Comparison of ENCODE assay signal across 8 cellular contexts in genomic region chr7:11427686-11428273, GRCh38.
DNase-seq lines count a peak whose midpoint lies in the region; ATAC-seq, FAIRE-seq and TF ChIP-seq lines count a peak whose summit lies in the region.

No MANE protein-coding gene starts in this region.

- no peak overlapping the region for H3K27ac Mint-ChIP-seq in nephron progenitor cell

- TF ChIP-seq CTCF in IMR-90 (conservative IDR thresholded peaks at IDR 0.05; ENCODE audit: low read depth, low read length) (peak; percentile 68), nephron progenitor cell (IDR thresholded peaks at IDR 0.05) (peak; percentile 77)

- CTCF ChIA-PET in IMR-90 (lab: Yijun Ruan, JAX) = no interaction called here

- no peak overlapping the region for H3K18ac ChIP-seq in IMR-90 (ENCODE audit: low read depth, low read length)

- no peak overlapping the region for H3K23ac ChIP-seq in IMR-90 (ENCODE audit: low read depth, low read length)

- H2BK5ac ChIP-seq in IMR-90 (ENCODE audit: low read depth, low read length, poor library complexity, severe bottlenecking) = no peak overlapping the region

- H3K79me1 ChIP-seq in IMR-90 (ENCODE audit: low read depth in 1 of 2, low read length in 2 of 2) = no peaks in the 10 kb centered on the region

- H2AFZ ChIP-seq in IMR-90 (replicated peaks; ENCODE audit: low read length, poor library complexity) = no peak overlapping the region

- TF ChIP-seq POLR2A in IMR-90 (IDR thresholded peaks at IDR 0.05; ENCODE audit: low read depth, low read length) = no peak

- no peak overlapping the region for H2AK9ac ChIP-seq in IMR-90 (replicated peaks; ENCODE audit: low read depth, low read length, poor library complexity)

- DNase-seq in CD1c-positive myeloid dendritic cell (ENCODE audit: extremely low spot score) (peak; percentile 73), IMR-90 (peak; percentile 56), OCI-M2 (lab: John Stamatoyannopoulos, UW; ENCODE audit: unreplicated experiment) (peak; percentile 11), nephron progenitor cell (peak; percentile 16)
- DNase-seq in central memory CD4-positive, alpha-beta T cell = no peak

- H2BK120ac ChIP-seq in IMR-90 (ENCODE audit: low read depth, low read length) = no peak overlapping the region

- TF ChIP-seq RAD21 in IMR-90 (IDR thresholded peaks at IDR 0.05; ENCODE audit: low read length) = peak; percentile 64

- H3K4me3 Mint-ChIP-seq in nephron progenitor cell = no peak overlapping the region

- no peaks in the 10 kb centered on the region for H3K9me3 Mint-ChIP-seq in nephron progenitor cell

- H2BK15ac ChIP-seq in IMR-90 (ENCODE audit: low read depth, low read length) = no peak overlapping the region

- no peak overlapping the region for H4K5ac ChIP-seq in IMR-90 (ENCODE audit: low read depth, low read length)

- peak; percentile 71 for ATAC-seq in GM18909 (IDR thresholded peaks at IDR 0.05; ENCODE audit: poor library complexity, unreplicated experiment)
- ATAC-seq in IMR-90 (ENCODE audit: low read depth) = peak; percentile 73
- no peak for ATAC-seq in HG03139 (IDR thresholded peaks at IDR 0.05; ENCODE audit: unreplicated experiment)

- no peak overlapping the region for H2BK20ac ChIP-seq in IMR-90 (ENCODE audit: low read depth, low read length)

- dilution Hi-C loops in IMR-90 (cut with HindIII; ENCODE audit: low sequenced_read_pairs, unreplicated experiment) = no loop called here

- no peaks in the 10 kb centered on the region for H4K20me1 ChIP-seq in IMR-90 (ENCODE audit: insufficient read depth, low read length)

- no peak overlapping the region for H3K4me3 ChIP-seq in IMR-90 (ENCODE audit: insufficient read depth, low read depth, low read length)

- no peak overlapping the region for H3K4me2 ChIP-seq in IMR-90 (ENCODE audit: low read depth, low read length)

- H3K14ac ChIP-seq in IMR-90 (replicated peaks; ENCODE audit: low read depth, low read length) = no peak overlapping the region

- H4K91ac ChIP-seq in IMR-90 (ENCODE audit: insufficient read depth, low read depth, low read length) = no peak overlapping the region

- BruUV-seq in IMR-90 (replicated peaks; lab: Mats Ljungman, UMichigan) = no TSS peak

- H3K4me1 ChIP-seq in IMR-90 (ENCODE audit: control insufficient read depth, insufficient read depth, low read length) = no peaks in the 10 kb centered on the region

- no peaks in the 10 kb centered on the region for H3K27me3 ChIP-seq in IMR-90 (ENCODE audit: control insufficient read depth, insufficient read depth, low read length)

- no peak overlapping the region for H3K56ac ChIP-seq in IMR-90 (ENCODE audit: extremely low read depth, insufficient read depth, low read length)

- no peaks in the 10 kb centered on the region for H3K9me1 ChIP-seq in IMR-90 (ENCODE audit: insufficient read depth, low read length)

- H3K36me3 Mint-ChIP-seq in nephron progenitor cell (ENCODE audit: low read depth) = no peaks in the 10 kb centered on the region

- no peak overlapping the region for H3K9ac ChIP-seq in IMR-90 (ENCODE audit: low read depth, low read length)

- intact Hi-C loops in IMR-90 (cut with micrococcal nuclease) = loop anchor here (1.0 to 10.0 kb wide), 5 partner anchors 403 to 1069 kb away; no protein-coding TSS in a partner anchor

- POLR2A ChIA-PET in IMR-90 (lab: Charles Lee; ENCODE audit: unreplicated experiment) = no interaction called here

- FAIRE-seq in endometrium (lab: Jason Lieb, UNC) = peak; percentile 97

- no peak overlapping the region for H2AK5ac ChIP-seq in IMR-90 (ENCODE audit: low read depth, low read length)

- H3K36me3 ChIP-seq in IMR-90 (ENCODE audit: control insufficient read depth, insufficient read depth, low read length) = no peaks in the 10 kb centered on the region

- no CpG with 5 or more reads among the region's 1 CpG for WGBS in IMR-90 (ENCODE audit: extremely low coverage in 2 of 2, insufficient read length in 1 of 2), 2 experiments

- no peaks in the 10 kb centered on the region for H3K27me3 Mint-ChIP-seq in nephron progenitor cell (ENCODE audit: low read depth, poor library complexity)

- no peak overlapping the region for H3K27ac ChIP-seq in IMR-90 (ENCODE audit: insufficient read depth, low read length)

- no peaks in the 10 kb centered on the region for H3K9me3 ChIP-seq in IMR-90 (ENCODE audit: control insufficient read depth, insufficient read depth, low read length)

- no peak overlapping the region for H3K4ac ChIP-seq in IMR-90 (ENCODE audit: low read depth, low read length)

- in situ Hi-C loops in IMR-90 (cut with MboI; ENCODE audit: low sequenced_read_pairs) = loop anchor here (25.0 kb wide), 3 partner anchors 635 to 1060 kb away; no protein-coding TSS in a partner anchor

- no peak overlapping the region for H4K8ac ChIP-seq in IMR-90 (ENCODE audit: low read depth in 2 of 2, low read length in 2 of 2)

- H3K4me1 Mint-ChIP-seq in nephron progenitor cell = peaks cover 5% of the 10 kb centered on the region

TF ChIP-seq in IMR-90, 13 proteins besides CTCF, POLR2A, EP300 and RAD21:
- no peak for TF ChIP-seq RCOR1 (IDR thresholded peaks at IDR 0.05; ENCODE audit: insufficient replicate concordance, low read length)
- TF ChIP-seq MXI1 (IDR thresholded peaks at IDR 0.05; ENCODE audit: borderline replicate concordance, low read depth, low read length) = no peak
- TF ChIP-seq SMC3 (IDR thresholded peaks at IDR 0.05; ENCODE audit: low read depth, low read length) = peak; percentile 35
- TF ChIP-seq MAZ (IDR thresholded peaks at IDR 0.05; ENCODE audit: borderline replicate concordance, low read depth, low read length) = no peak
- TF ChIP-seq, protein P1, sequence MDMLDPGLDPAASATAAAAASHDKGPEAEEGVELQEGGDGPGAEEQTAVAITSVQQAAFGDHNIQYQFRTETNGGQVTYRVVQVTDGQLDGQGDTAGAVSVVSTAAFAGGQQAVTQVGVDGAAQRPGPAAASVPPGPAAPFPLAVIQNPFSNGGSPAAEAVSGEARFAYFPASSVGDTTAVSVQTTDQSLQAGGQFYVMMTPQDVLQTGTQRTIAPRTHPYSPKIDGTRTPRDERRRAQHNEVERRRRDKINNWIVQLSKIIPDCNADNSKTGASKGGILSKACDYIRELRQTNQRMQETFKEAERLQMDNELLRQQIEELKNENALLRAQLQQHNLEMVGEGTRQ (IDR thresholded peaks at IDR 0.05; ENCODE audit: low read depth, low read length) = no peak
